In genomic region chr7:130922206-130923112, GRCh38 we compare ENCODE assay signal across 9 cellular contexts.
DNase-seq lines count a peak whose midpoint lies in the region; ATAC-seq and TF ChIP-seq lines count a peak whose summit lies in the region.
"Had no signal": no experiment of that assay in that cellular context is flagged by ENCODE, and none has a peak within 500 bp of the region (broad histone marks: within the 10 kb centered on the region; RNA-seq: fewer than 3 reads in every experiment).

No MANE protein-coding gene starts in this region.

- no peak for DNase-seq in activated CD4-positive, alpha-beta T cell treated with anti-CD3 and anti-CD28 coated beads for 36 hours
- DNase-seq in activated CD4-positive, alpha-beta T cell treated with anti-CD3 and anti-CD28 coated beads, Interleukin-2, amount 50 U/mL, for 4 hours = no peak
- no peak for DNase-seq in stimulated activated naive B cell treated with anti-CD40 and anti-IgM and Interleukin-4, amounts not matched to agents 10 μg/mL and 1 μg/mL and 100 μg/mL, for 72 hours
- DNase-seq in DMS79 treated with DMSO at 0.1 percent for 48 hours (lab: John Stamatoyannopoulos, UW) (no peak), amygdala (lab: John Stamatoyannopoulos, UW) (no peak)
- DNase-seq: activated gamma-delta T cell had no signal

- peaks cover 90% of the 10 kb centered on the region for H3K36me3 Mint-ChIP-seq in activated CD4-positive, alpha-beta T cell treated with anti-CD3 and anti-CD28 coated beads for 36 hours (ENCODE audit: low read depth)
- H3K36me3 Mint-ChIP-seq in stimulated activated naive B cell treated with anti-CD40 and anti-IgM and Interleukin-4, amounts not matched to agents 10 μg/mL and 1 μg/mL and 100 μg/mL, for 72 hours = peaks cover 32 to 50% of the 10 kb centered on the region in 2 donors

- H3K4me1 Mint-ChIP-seq in activated CD4-positive, alpha-beta T cell treated with anti-CD3 and anti-CD28 coated beads for 36 hours = peaks cover 96% of the 10 kb centered on the region
- peaks cover 41 to 65% of the 10 kb centered on the region in 2 donors for H3K4me1 Mint-ChIP-seq in stimulated activated naive B cell treated with anti-CD40 and anti-IgM and Interleukin-4, amounts not matched to agents 10 μg/mL and 1 μg/mL and 100 μg/mL, for 72 hours

- no peaks in the 10 kb centered on the region for H3K27me3 ChIP-seq in layer of hippocampus (ENCODE audit: control insufficient read depth, insufficient read depth, low read length)

- no peaks in the 10 kb centered on the region for H3K27me3 Mint-ChIP-seq in activated CD4-positive, alpha-beta T cell treated with anti-CD3 and anti-CD28 coated beads for 36 hours
- H3K27me3 Mint-ChIP-seq in stimulated activated naive B cell treated with anti-CD40 and anti-IgM and Interleukin-4, amounts not matched to agents 10 μg/mL and 1 μg/mL and 100 μg/mL, for 72 hours = no peaks in the 10 kb centered on the region

- POLR2A ChIA-PET in activated CD4-positive, alpha-beta T cell treated with anti-CD3 and anti-CD28 coated beads for 36 hours (lab: Charles Lee) = interaction anchor here (0.6 to 2.0 kb wide), 2 partner anchors 9 to 25 kb away, joined by 3 to 10 read pairs; no protein-coding TSS in a partner anchor

- intact Hi-C loops in activated CD4-positive, alpha-beta T cell treated with anti-CD3 and anti-CD28 coated beads for 36 hours (cut with DNase I, micrococcal nuclease) = no loop called here

- H3K27ac ChIP-seq in VCaP (peak overlapping the region; percentile 49; the same call in 1 of the 2 replicates), layer of hippocampus (ENCODE audit: low read depth, low read length) (peak overlapping the region; percentile 87)

- H3K27ac Mint-ChIP-seq in activated CD4-positive, alpha-beta T cell treated with anti-CD3 and anti-CD28 coated beads for 36 hours = peak overlapping the region; percentile 48
- peak overlapping the region; percentile 79 for H3K27ac Mint-ChIP-seq in stimulated activated naive B cell treated with anti-CD40 and anti-IgM and Interleukin-4, amounts not matched to agents 10 μg/mL and 1 μg/mL and 100 μg/mL, for 72 hours

- H3K9me3 Mint-ChIP-seq in activated CD4-positive, alpha-beta T cell treated with anti-CD3 and anti-CD28 coated beads for 36 hours (ENCODE audit: low read depth) = no peaks in the 10 kb centered on the region
- H3K9me3 Mint-ChIP-seq in stimulated activated naive B cell treated with anti-CD40 and anti-IgM and Interleukin-4, amounts not matched to agents 10 μg/mL and 1 μg/mL and 100 μg/mL, for 72 hours = no peaks in the 10 kb centered on the region

- no peak for ATAC-seq in activated CD4-positive, alpha-beta T cell treated with anti-CD3 and anti-CD28 coated beads for 36 hours
- no peak for ATAC-seq in stimulated activated naive B cell treated with anti-CD40 and anti-IgM and Interleukin-4, amounts not matched to agents 10 μg/mL and 1 μg/mL and 100 μg/mL, for 72 hours (replicated peaks)
- no peak for ATAC-seq in HG03097 (IDR thresholded peaks at IDR 0.05; ENCODE audit: low FRiP score, unreplicated experiment)

- CTCF ChIA-PET in activated CD4-positive, alpha-beta T cell treated with anti-CD3 and anti-CD28 coated beads for 36 hours (lab: Charles Lee) = interaction anchor here (0.9 to 3.5 kb wide), 4 partner anchors 12 to 1270 kb away, joined by 3 to 14 read pairs (median 4); no protein-coding TSS in a partner anchor

- no peak overlapping the region for H3K4me3 Mint-ChIP-seq in activated CD4-positive, alpha-beta T cell treated with anti-CD3 and anti-CD28 coated beads for 36 hours
- H3K4me3 Mint-ChIP-seq in stimulated activated naive B cell treated with anti-CD40 and anti-IgM and Interleukin-4, amounts not matched to agents 10 μg/mL and 1 μg/mL and 100 μg/mL, for 72 hours = no peak overlapping the region

- no peak for TF ChIP-seq CTCF in VCaP (conservative IDR thresholded peaks at IDR 0.05)
